Comparison of ENCODE assay signal across 10 cellular contexts in the genomic region with DNA sequence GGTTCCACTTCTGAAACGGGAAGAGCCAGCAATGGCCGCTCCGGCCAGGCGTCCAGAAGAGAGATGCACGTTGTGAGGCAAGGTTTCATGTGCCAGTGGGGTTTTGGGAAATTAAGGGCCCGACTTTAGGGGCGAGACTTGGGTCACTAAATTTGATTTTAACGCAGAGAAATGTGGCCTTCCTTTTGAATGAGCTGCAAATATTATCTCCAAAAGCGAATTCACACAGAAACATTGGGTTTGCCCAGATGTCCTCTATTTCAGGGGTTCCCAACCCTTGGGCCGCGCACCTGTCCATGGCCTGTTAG. TPM values are rescaled to one million over a fixed set of nuclear protein-coding genes. Genes with fewer than 3 reads are reported as not detected.
DNase-seq lines count a peak whose midpoint lies in the region; ATAC-seq and TF ChIP-seq lines count a peak whose summit lies in the region.
"Had no signal": no experiment of that assay in that cellular context is flagged by ENCODE, and none has a peak within 500 bp of the region (broad histone marks: within the 10 kb centered on the region; RNA-seq: fewer than 3 reads in every experiment).

No MANE protein-coding gene starts in this region.

- DNase-seq in right cardiac atrium: no peak
- DNase-seq in skeletal muscle cell (ENCODE audit: low read depth): no peak
- DNase-seq in NCI-H774 (lab: John Stamatoyannopoulos, UW): no peak
- DNase-seq in NCI-H82 treated with DMSO at 0.1 percent for 48 hours (lab: John Stamatoyannopoulos, UW; ENCODE audit: unreplicated experiment): no peak
- no peak for DNase-seq in progenitor cell of endocrine pancreas (ENCODE audit: low spot score, unreplicated experiment)
- no peak for DNase-seq in NCI-H2107 (lab: John Stamatoyannopoulos, UW)

- no peaks in the 10 kb centered on the region for H3K4me1 ChIP-seq in ES-I3 (ENCODE audit: insufficient read depth, low read length)
- H3K4me1 ChIP-seq in right cardiac atrium (ENCODE audit: control insufficient read depth, insufficient read depth, low read length): peaks cover 6% of the 10 kb centered on the region

- no peaks in the 10 kb centered on the region for H3K36me3 ChIP-seq in ES-I3 (ENCODE audit: insufficient read depth, low read length)
- H3K36me3 ChIP-seq in SU-DHL-6 (ENCODE audit: low read length): no peaks in the 10 kb centered on the region

- H3K9me2 ChIP-seq in SU-DHL-6 (replicated peaks; ENCODE audit: insufficient read depth, low read length): no peaks in the 10 kb centered on the region

- H2AFZ ChIP-seq in SU-DHL-6 (ENCODE audit: low read depth, low read length, severe bottlenecking): peak overlapping the region; percentile 87

- H3K27ac ChIP-seq in SU-DHL-6 (ENCODE audit: low read depth, low read length): peak overlapping the region; percentile 84
- peak overlapping the region; percentile 99 for H3K27ac ChIP-seq in right cardiac atrium (ENCODE audit: low read length)

- no peaks in the 10 kb centered on the region for H3K9me3 ChIP-seq in ES-I3 (ENCODE audit: control insufficient read depth, insufficient read depth, low read length)
- no peaks in the 10 kb centered on the region for H3K9me3 ChIP-seq in SU-DHL-6 (ENCODE audit: insufficient read depth, low read length)
- H3K9me3 ChIP-seq in right cardiac atrium (ENCODE audit: control insufficient read depth, low read length): no peaks in the 10 kb centered on the region

- H3K4me3 ChIP-seq in SU-DHL-6 (ENCODE audit: insufficient read depth, low read length, poor library complexity, severe bottlenecking) (peak overlapping the region; percentile 46), right cardiac atrium (ENCODE audit: low read length) (peak overlapping the region; percentile 81), skeletal muscle cell (ENCODE audit: low read depth, low read length) (peak overlapping the region; percentile 93)

- H4K20me1 ChIP-seq in SU-DHL-6 (ENCODE audit: low read depth, low read length): no peaks in the 10 kb centered on the region

- no peak overlapping the region for H3K4me3 Mint-ChIP-seq in progenitor cell of endocrine pancreas (ENCODE audit: low read depth)
- H3K4me3 Mint-ChIP-seq: activated naive CD8-positive, alpha-beta T cell treated with anti-CD3 and anti-CD28 coated beads for 36 hours; natural killer cell had no signal

- ATAC-seq in right cardiac atrium: no peak

- H3K9ac ChIP-seq in ES-I3 (ENCODE audit: low read depth, low read length) (peak overlapping the region; percentile 89), SU-DHL-6 (ENCODE audit: low read length) (peak overlapping the region; percentile 59)

- no peaks in the 10 kb centered on the region for H3K27me3 Mint-ChIP-seq in progenitor cell of endocrine pancreas

- no peaks in the 10 kb centered on the region for H3K9me3 Mint-ChIP-seq in progenitor cell of endocrine pancreas (ENCODE audit: low read depth)
- H3K9me3 Mint-ChIP-seq: activated naive CD8-positive, alpha-beta T cell treated with anti-CD3 and anti-CD28 coated beads for 36 hours; natural killer cell had no signal

- H3K27ac Mint-ChIP-seq in progenitor cell of endocrine pancreas: no peak overlapping the region
- H3K27ac Mint-ChIP-seq: activated naive CD8-positive, alpha-beta T cell treated with anti-CD3 and anti-CD28 coated beads for 36 hours; natural killer cell had no signal

- peak overlapping the region; percentile 79 for H3K4me2 ChIP-seq in SU-DHL-6 (ENCODE audit: low read depth, low read length, poor library complexity, severe bottlenecking)

- TF ChIP-seq CTCF in SU-DHL-6 (IDR thresholded peaks at IDR 0.05; ENCODE audit: insufficient read depth, low read length, poor library complexity, severe bottlenecking) (no peak), progenitor cell of endocrine pancreas (IDR thresholded peaks at IDR 0.05; ENCODE audit: unreplicated experiment) (no peak)

- H3K27me3 ChIP-seq in SU-DHL-6 (ENCODE audit: low read length): no peaks in the 10 kb centered on the region
- no peaks in the 10 kb centered on the region for H3K27me3 ChIP-seq in right cardiac atrium (ENCODE audit: control insufficient read depth, insufficient read depth)

- H3K4me1 Mint-ChIP-seq in progenitor cell of endocrine pancreas (ENCODE audit: low read depth): peaks cover 32% of the 10 kb centered on the region
- H3K4me1 Mint-ChIP-seq: natural killer cell had no signal

- under 1% methylated on average over 11 of the region's 11 CpGs for WGBS in right cardiac atrium

- H3K79me2 ChIP-seq in SU-DHL-6 (ENCODE audit: insufficient read depth, low read length): no peaks in the 10 kb centered on the region

- no peaks in the 10 kb centered on the region for H3K36me3 Mint-ChIP-seq in progenitor cell of endocrine pancreas (ENCODE audit: insufficient read depth)
- H3K36me3 Mint-ChIP-seq: natural killer cell had no signal

- peaks cover 29% of the 10 kb centered on the region for H3F3A ChIP-seq in SU-DHL-6 (ENCODE audit: insufficient read depth)

- intact Hi-C loops in right cardiac atrium (cut with DNase I): loop anchor here (5.0 kb wide), 4 partner anchors 50 to 350 kb away; partner anchors contain the start of genes PARP2 (in 2 of the 4) and CCNB1IP1 (in 1 of the 4)

RNA-seq across cellular contexts. Expression of gene RNASE4, which starts 2.3 kb away (rescaled TPM):
- total RNA-seq in right cardiac atrium (10 to 100 TPM; 18.0 to 20.0 (median 19.0) TPM), progenitor cell of endocrine pancreas (5.7 TPM in 2 replicates)
- polyA plus RNA-seq in right cardiac atrium: 31.3 TPM

RNA-seq across cellular contexts. Expression of gene ANG, which starts 6.5 kb away (rescaled TPM):
- total RNA-seq in right cardiac atrium (1 to 10 TPM; 6.1 to 7.9 (median 7.1) TPM), progenitor cell of endocrine pancreas (8.0 and 8.3 TPM in 2 replicates)
- polyA plus RNA-seq in right cardiac atrium: 11.0 TPM

RNA-seq across cellular contexts. Expression of gene OR6S1, which starts 40.6 kb away (rescaled TPM):
- total RNA-seq in right cardiac atrium: not detected
- not detected for polyA plus RNA-seq in right cardiac atrium
- not detected in 2 replicates for total RNA-seq in progenitor cell of endocrine pancreas
- total RNA-seq: activated naive CD8-positive, alpha-beta T cell treated with anti-CD3 and anti-CD28 coated beads for 36 hours; natural killer cell had no signal
